Comparison of ENCODE assay signal across 8 cellular contexts in genomic region chr14:21103710-21104447, GRCh38. TPM values are rescaled to one million over a fixed set of nuclear protein-coding genes. Genes with fewer than 3 reads are reported as not detected.
DNase-seq lines count a peak whose midpoint lies in the region; ATAC-seq and TF ChIP-seq lines count a peak whose summit lies in the region.

No MANE protein-coding gene starts in this region.

- peaks cover 27% of the 10 kb centered on the region for H3K4me1 Mint-ChIP-seq in activated naive CD4-positive, alpha-beta T cell treated with anti-CD3 and anti-CD28 coated beads, Interleukin-2, amount 50 U/mL, for 24 hours

- peak; percentile 92 for ATAC-seq in HG02571 (IDR thresholded peaks at IDR 0.05; ENCODE audit: unreplicated experiment)

- DNase-seq in GM10266 (ENCODE audit: extremely low spot score) (peak; percentile 94), NB4 (ENCODE audit: low read depth) (peak; percentile 96), SK-N-DZ (ENCODE audit: low spot score) (peak; percentile 96), glomerular endothelial cell (ENCODE audit: extremely low read depth, low read depth, low spot score) (peak; percentile 68), occipital lobe (lab: John Stamatoyannopoulos, UW) (peak; percentile 95)

- no peaks in the 10 kb centered on the region for H3K36me3 Mint-ChIP-seq in activated naive CD4-positive, alpha-beta T cell treated with anti-CD3 and anti-CD28 coated beads, Interleukin-2, amount 50 U/mL, for 24 hours

- peak overlapping the region; percentile 99 for H3K27ac ChIP-seq in temporal lobe (ENCODE audit: low read depth, low read length)

- peak overlapping the region; percentile 86 for H3K4me3 ChIP-seq in NB4 (ENCODE audit: low read depth, low read length)

- H3K27me3 Mint-ChIP-seq in activated naive CD4-positive, alpha-beta T cell treated with anti-CD3 and anti-CD28 coated beads, Interleukin-2, amount 50 U/mL, for 24 hours, result no peaks in the 10 kb centered on the region

- peak overlapping the region; percentile 53 for H3K27ac Mint-ChIP-seq in activated naive CD4-positive, alpha-beta T cell treated with anti-CD3 and anti-CD28 coated beads, Interleukin-2, amount 50 U/mL, for 24 hours

- no peaks in the 10 kb centered on the region for H3K9me3 Mint-ChIP-seq in activated naive CD4-positive, alpha-beta T cell treated with anti-CD3 and anti-CD28 coated beads, Interleukin-2, amount 50 U/mL, for 24 hours

- TF ChIP-seq POLR2A in NB4 (IDR thresholded peaks at IDR 0.05; ENCODE audit: extremely low read depth, insufficient read length), result peak; percentile 76

- peak; percentile 76 for TF ChIP-seq CTCF in GM10266 (IDR thresholded peaks at IDR 0.05; ENCODE audit: control insufficient read depth, insufficient read depth, low read depth, missing control alignments)
- peak; percentile 51 for TF ChIP-seq CTCF in NB4 (IDR thresholded peaks at IDR 0.05; ENCODE audit: low read depth, low read length)

- peak overlapping the region; percentile 84 for H3K4me3 Mint-ChIP-seq in activated naive CD4-positive, alpha-beta T cell treated with anti-CD3 and anti-CD28 coated beads, Interleukin-2, amount 50 U/mL, for 24 hours

RNA-seq across cellular contexts. Expression of gene TMEM253, which starts 3.0 kb away (rescaled TPM):
- polyA plus RNA-seq in SK-N-DZ (2014; cell fraction: cytosol; rRNA removed), result 0.22 TPM in 1 of 2 replicates, not detected in the other
- 0.22 and 0.24 TPM in 2 replicates for polyA plus RNA-seq in SK-N-DZ (2014; cell fraction: nucleus; rRNA removed)
- total RNA-seq in glomerular endothelial cell, result 0.19 TPM in 1 of 2 replicates, not detected in the other
- total RNA-seq in occipital lobe, result not detected
- not detected for total RNA-seq in temporal lobe

RNA-seq across cellular contexts. Expression of gene ZNF219, which starts 5.4 kb away (rescaled TPM):
- polyA plus RNA-seq in SK-N-DZ (2014; cell fraction: cytosol; rRNA removed), result 39.1 and 51.2 TPM in 2 replicates
- polyA plus RNA-seq in SK-N-DZ (2014; cell fraction: nucleus; rRNA removed), result 50.4 and 56.3 TPM in 2 replicates
- total RNA-seq in glomerular endothelial cell (20.9 and 39.1 TPM in 2 replicates), occipital lobe (9.7 TPM), temporal lobe (5.7 TPM)

RNA-seq across cellular contexts. Expression of gene ARHGEF40, which starts 33.8 kb away (rescaled TPM):
- 21.0 and 21.5 TPM in 2 replicates for polyA plus RNA-seq in SK-N-DZ (2014; cell fraction: cytosol; rRNA removed)
- 58.7 and 59.2 TPM in 2 replicates for polyA plus RNA-seq in SK-N-DZ (2014; cell fraction: nucleus; rRNA removed)
- total RNA-seq in glomerular endothelial cell (20.4 and 22.0 TPM in 2 replicates), occipital lobe (15.9 TPM), temporal lobe (15.0 TPM)

RNA-seq across cellular contexts. Expression of gene RNASE8, which starts 46.3 kb away (rescaled TPM):
- polyA plus RNA-seq in SK-N-DZ (2014; cell fraction: cytosol; rRNA removed), result not detected in 2 replicates
- not detected in 2 replicates for polyA plus RNA-seq in SK-N-DZ (2014; cell fraction: nucleus; rRNA removed)
- total RNA-seq in glomerular endothelial cell (not detected in 2 replicates), occipital lobe (not detected), temporal lobe (not detected)

RNA-seq across cellular contexts. Expression of gene OR5AU1, which starts 52.0 kb away (rescaled TPM):
- polyA plus RNA-seq in SK-N-DZ (2014; cell fraction: cytosol; rRNA removed), result not detected in 2 replicates
- polyA plus RNA-seq in SK-N-DZ (2014; cell fraction: nucleus; rRNA removed), result not detected in 2 replicates
- not detected in 2 replicates for total RNA-seq in glomerular endothelial cell
- not detected for total RNA-seq in occipital lobe
- total RNA-seq in temporal lobe, result not detected

Comparison
In these comparisons a context has a peak if more than half of its experiments do, and no peak if none do; other contexts are left out.
1. Peak in every context shown above with its lines: DNase-seq, ATAC-seq, H3K4me3 ChIP-seq and H3K27ac ChIP-seq.